In the genomic region with DNA sequence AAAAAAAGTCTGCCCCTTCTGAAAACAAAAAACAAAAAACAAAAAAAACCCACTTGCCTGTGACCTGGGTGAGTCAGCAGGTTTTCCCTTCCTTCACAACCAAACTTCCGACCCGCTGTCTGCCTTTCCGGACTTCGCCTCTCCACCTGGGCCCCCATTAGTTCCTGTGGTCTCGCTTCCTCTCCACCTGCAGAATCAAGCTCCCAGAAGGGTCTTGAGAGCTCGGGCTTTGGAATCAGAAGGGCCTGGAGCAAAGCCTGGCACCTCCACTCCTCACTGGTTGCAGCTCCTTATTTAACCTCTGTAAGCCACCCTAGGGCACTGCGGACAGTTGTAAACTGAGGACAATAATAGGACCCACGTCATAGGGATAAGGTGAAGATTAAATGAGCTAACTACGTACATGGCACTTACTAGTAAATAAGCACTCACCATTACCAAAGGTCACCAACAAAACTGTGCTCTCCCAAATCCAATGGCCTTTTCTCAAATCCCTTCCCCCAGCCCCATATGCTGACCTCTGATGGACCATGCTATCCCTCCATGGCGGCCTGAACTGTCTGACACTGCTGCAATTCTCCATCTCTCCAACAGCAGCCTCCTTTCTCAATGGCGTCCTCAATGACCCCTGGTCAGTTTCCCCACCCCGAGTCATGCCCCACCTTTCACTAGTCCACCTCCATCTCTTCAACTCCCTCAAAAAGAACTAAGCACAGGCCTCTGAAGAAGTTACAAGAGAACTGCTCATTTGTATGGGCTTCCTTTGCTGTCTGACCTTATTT, we compare ENCODE assay signal across 10 cellular contexts.
A peak's percentile ranks its signal among the peaks of the same experiment; 100 is the strongest.
DNase-seq lines count a peak whose midpoint lies in the region; ATAC-seq, FAIRE-seq and TF ChIP-seq lines count a peak whose summit lies in the region.
"Had no signal": no experiment of that assay in that cellular context is flagged by ENCODE, and none has a peak within 500 bp of the region (broad histone marks: within the 10 kb centered on the region; RNA-seq: fewer than 3 reads in every experiment).

No MANE protein-coding gene starts in this region.

- TF ChIP-seq CTCF in kidney (IDR thresholded peaks at IDR 0.05; ENCODE audit: borderline replicate concordance, extremely low read depth, insufficient read depth): no peak

- no peaks in the 10 kb centered on the region for H3K9me3 Mint-ChIP-seq in CD8-positive, alpha-beta memory T cell

- no peaks in the 10 kb centered on the region for H3K27me3 ChIP-seq in CD8-positive, alpha-beta memory T cell (ENCODE audit: insufficient read depth, low read length, poor library complexity, severe bottlenecking)

- H3K4me1 ChIP-seq in CD8-positive, alpha-beta memory T cell (ENCODE audit: insufficient read depth, low read length): peaks cover 34% of the 10 kb centered on the region
- H3K4me1 ChIP-seq in kidney (ENCODE audit: control insufficient read depth in 1 of 2, insufficient read depth in 1 of 2, low read depth in 1 of 2, low read length in 2 of 2): peaks cover 0 to 5% of the 10 kb centered on the region in 2 donors

- peaks cover 0 to 77% (median 13%) of the 10 kb centered on the region in 3 donors for H3K36me3 Mint-ChIP-seq in CD8-positive, alpha-beta memory T cell

- H3K27ac Mint-ChIP-seq in CD8-positive, alpha-beta memory T cell: peak overlapping the region; percentile 76 to 98 (median 94)

- no peaks in the 10 kb centered on the region for H3K9me3 ChIP-seq in CD8-positive, alpha-beta memory T cell (ENCODE audit: low read length)
- H3K9me3 ChIP-seq in kidney (ENCODE audit: control insufficient read depth in 1 of 2, low read length in 2 of 2): no peaks in the 10 kb centered on the region

- H3K4me3 ChIP-seq in CD8-positive, alpha-beta memory T cell (ENCODE audit: low read length): no peak overlapping the region
- no peak overlapping the region for H3K4me3 ChIP-seq in kidney (ENCODE audit: low read length in 2 of 2)

- no peak overlapping the region for H3K27ac ChIP-seq in CD8-positive, alpha-beta memory T cell (ENCODE audit: low read depth, low read length)
- H3K27ac ChIP-seq in kidney (ENCODE audit: low read depth in 2 of 2, low read length in 2 of 2): no peak overlapping the region

- H3K4me1 Mint-ChIP-seq in CD8-positive, alpha-beta memory T cell: peaks cover 55 to 84% (median 72%) of the 10 kb centered on the region in 3 donors

- H3K27me3 Mint-ChIP-seq in CD8-positive, alpha-beta memory T cell: no peaks in the 10 kb centered on the region

- peak overlapping the region; percentile 14 to 84 (median 73) for H3K4me3 Mint-ChIP-seq in CD8-positive, alpha-beta memory T cell

- no peak overlapping the region for H3K9ac ChIP-seq in kidney (ENCODE audit: low read length in 2 of 2)

- peak; percentile 21 to 59 (median 38) for DNase-seq in CD8-positive, alpha-beta memory T cell
- DNase-seq in activated CD4-positive, alpha-beta T cell treated with anti-CD3 and anti-CD28 coated beads for 48 hours: peak; percentile 24
- DNase-seq in left ventricle myocardium superior: no peak
- no peak for DNase-seq in NCI-H187 treated with DMSO at 0.1 percent for 48 hours (lab: John Stamatoyannopoulos, UW)
- no peak for DNase-seq in A172 (ENCODE audit: low spot score)
- DNase-seq in amniotic stem cell (lab: John Stamatoyannopoulos, UW): no peak
- no peak for DNase-seq in kidney
- DNase-seq: NCI-H1048 had no signal

- POLR2A ChIA-PET in CD8-positive, alpha-beta memory T cell (lab: Charles Lee): interaction anchor here (0.6 to 1.1 kb wide), 4 partner anchors 65 to 124 kb away, joined by 3 to 5 read pairs (median 4); no protein-coding TSS in a partner anchor

- CTCF ChIA-PET in CD8-positive, alpha-beta memory T cell (lab: Charles Lee): interaction anchor here (1.0 kb wide), 1 partner anchor 156 kb away, joined by 3 read pairs; no protein-coding TSS in a partner anchor

- intact Hi-C loops in left ventricle myocardium superior (cut with micrococcal nuclease) (no loop called here), kidney (cut with DNase I) (no loop called here)

- H3K36me3 ChIP-seq in CD8-positive, alpha-beta memory T cell (ENCODE audit: insufficient read depth, low read length): peaks cover 32% of the 10 kb centered on the region
- H3K36me3 ChIP-seq in kidney (ENCODE audit: control insufficient read depth in 1 of 2, insufficient read depth in 2 of 2, low read length in 2 of 2): peaks cover 11 to 24% of the 10 kb centered on the region in 2 donors

- no peak for FAIRE-seq in kidney (lab: Jason Lieb, UNC)
- FAIRE-seq: TTC549 had no signal

- ATAC-seq in GM21825 (IDR thresholded peaks at IDR 0.05; ENCODE audit: unreplicated experiment) (peak; percentile 62), left ventricle myocardium superior (peak; percentile 52)

Comparison
In these comparisons a context has a peak if more than half of its experiments do, and no peak if none do; other contexts are left out.
1. DNase-seq: peak in CD8-positive, alpha-beta memory T cell (5 of 5) and activated CD4-positive, alpha-beta T cell treated with anti-CD3 and anti-CD28 coated beads for 48 hours (single experiment); none in left ventricle myocardium superior (single experiment), NCI-H187 treated with DMSO at 0.1 percent for 48 hours (single experiment), A172 (single experiment), amniotic stem cell (single experiment) and kidney (single experiment).